In genomic region chr7:105007298-105007697, GRCh38 we compare ENCODE assay signal across 12 cellular contexts. TPM values are rescaled to one million over a fixed set of nuclear protein-coding genes. Genes with fewer than 3 reads are reported as not detected.
DNase-seq lines count a peak whose midpoint lies in the region; ATAC-seq and TF ChIP-seq lines count a peak whose summit lies in the region.
"Had no signal": no experiment of that assay in that cellular context is flagged by ENCODE, and none has a peak within 500 bp of the region (broad histone marks: within the 10 kb centered on the region; RNA-seq: fewer than 3 reads in every experiment).

No MANE protein-coding gene starts in this region.

- no peak overlapping the region for H2AFZ ChIP-seq in OCI-LY1 (ENCODE audit: low read length)

- no peak overlapping the region for H3K4me3 ChIP-seq in OCI-LY1 (ENCODE audit: low read depth, low read length, poor library complexity, severe bottlenecking)

- peak overlapping the region; percentile 54 for H3K27ac Mint-ChIP-seq in CD4-positive, alpha-beta T cell
- H3K27ac Mint-ChIP-seq in effector memory CD8-positive, alpha-beta T cell, result peak overlapping the region in 1 of 2 donors; percentile 30
- H3K27ac Mint-ChIP-seq in progenitor cell of endocrine pancreas, result peak overlapping the region; percentile 95
- H3K27ac Mint-ChIP-seq: nephron progenitor cell had no signal

- H4K20me1 ChIP-seq in OCI-LY1 (ENCODE audit: insufficient read depth, low read length), result peaks cover 18% of the 10 kb centered on the region

- H3K9me2 ChIP-seq in OCI-LY1 (ENCODE audit: low read depth, low read length), result no peaks in the 10 kb centered on the region

- H3K4me2 ChIP-seq in OCI-LY1 (ENCODE audit: low read length), result peak overlapping the region; percentile 8; the same call in 1 of the 2 replicates

- H3K4me1 ChIP-seq in OCI-LY1 (ENCODE audit: insufficient read depth, low read length, severe bottlenecking), result peaks cover 89% of the 10 kb centered on the region

- H3K27me3 Mint-ChIP-seq in CD4-positive, alpha-beta T cell, result peaks cover 1% of the 10 kb centered on the region
- H3K27me3 Mint-ChIP-seq in effector memory CD8-positive, alpha-beta T cell, result no peaks in the 10 kb centered on the region
- H3K27me3 Mint-ChIP-seq in progenitor cell of endocrine pancreas, result no peaks in the 10 kb centered on the region

- no peaks in the 10 kb centered on the region for H3K27me3 ChIP-seq in CD4-positive, alpha-beta T cell (ENCODE audit: control insufficient read depth, insufficient read depth, low read length)
- H3K27me3 ChIP-seq in OCI-LY1 (ENCODE audit: insufficient read depth, low read length), result no peaks in the 10 kb centered on the region

- peaks cover 79% of the 10 kb centered on the region for H3K36me3 Mint-ChIP-seq in CD4-positive, alpha-beta T cell (ENCODE audit: low read depth)
- H3K36me3 Mint-ChIP-seq in effector memory CD8-positive, alpha-beta T cell (ENCODE audit: insufficient read depth), result peaks cover 57% of the 10 kb centered on the region
- H3K36me3 Mint-ChIP-seq in progenitor cell of endocrine pancreas (ENCODE audit: insufficient read depth), result peaks cover 12% of the 10 kb centered on the region

- no peaks in the 10 kb centered on the region for H3F3A ChIP-seq in OCI-LY1 (ENCODE audit: insufficient read depth, low read length)

- no peaks in the 10 kb centered on the region for H3K9me3 ChIP-seq in CD4-positive, alpha-beta T cell (ENCODE audit: control insufficient read depth, low read length)
- no peaks in the 10 kb centered on the region for H3K9me3 ChIP-seq in OCI-LY1 (ENCODE audit: low read length)

- TF ChIP-seq CTCF in CD4-positive, alpha-beta T cell (IDR thresholded peaks at IDR 0.05), result no peak
- TF ChIP-seq CTCF in OCI-LY1 (IDR thresholded peaks at IDR 0.05; ENCODE audit: low read length) (no peak), progenitor cell of endocrine pancreas (IDR thresholded peaks at IDR 0.05; ENCODE audit: unreplicated experiment) (no peak)

- peak overlapping the region; percentile 39 for H3K4me3 Mint-ChIP-seq in CD4-positive, alpha-beta T cell
- peak overlapping the region; percentile 37 to 99 for H3K4me3 Mint-ChIP-seq in effector memory CD8-positive, alpha-beta T cell
- H3K4me3 Mint-ChIP-seq in progenitor cell of endocrine pancreas (ENCODE audit: low read depth), result peak overlapping the region; percentile 41
- H3K4me3 Mint-ChIP-seq: nephron progenitor cell had no signal

- no peak for ATAC-seq in CD4-positive, alpha-beta T cell (ENCODE audit: poor library complexity)
- ATAC-seq in effector memory CD8-positive, alpha-beta T cell (replicated peaks), result no peak
- ATAC-seq in HG03108 (IDR thresholded peaks at IDR 0.05; ENCODE audit: unreplicated experiment), result no peak

- POLR2A ChIA-PET in CD4-positive, alpha-beta T cell (lab: Charles Lee), result interaction anchor here (0.6 to 2.1 kb wide), 3 partner anchors 11 to 52 kb away, joined by 3 to 17 read pairs (median 5); no protein-coding TSS in a partner anchor

- no peaks in the 10 kb centered on the region for H3K9me3 Mint-ChIP-seq in CD4-positive, alpha-beta T cell
- H3K9me3 Mint-ChIP-seq in effector memory CD8-positive, alpha-beta T cell, result no peaks in the 10 kb centered on the region
- H3K9me3 Mint-ChIP-seq in progenitor cell of endocrine pancreas (ENCODE audit: low read depth), result no peaks in the 10 kb centered on the region

- no peaks in the 10 kb centered on the region; the same call in none of the 2 replicates for H3K79me2 ChIP-seq in OCI-LY1 (ENCODE audit: insufficient read depth, low read length)

- peaks cover 87% of the 10 kb centered on the region for H3K36me3 ChIP-seq in OCI-LY1 (ENCODE audit: insufficient read depth, low read length)

- peaks cover 82% of the 10 kb centered on the region for H3K4me1 Mint-ChIP-seq in CD4-positive, alpha-beta T cell (ENCODE audit: low read depth)
- H3K4me1 Mint-ChIP-seq in effector memory CD8-positive, alpha-beta T cell (ENCODE audit: low read depth in 2 of 2), result peaks cover 44 to 68% of the 10 kb centered on the region in 2 donors
- H3K4me1 Mint-ChIP-seq in progenitor cell of endocrine pancreas (ENCODE audit: low read depth), result peaks cover 54% of the 10 kb centered on the region

- CTCF ChIA-PET in CD4-positive, alpha-beta T cell (lab: Charles Lee), result interaction anchor here (0.7 to 14.8 kb wide), 7 partner anchors 9 to 71 kb away, joined by 3 to 159 read pairs (median 4); no protein-coding TSS in a partner anchor

- intact Hi-C loops in CD4-positive, alpha-beta T cell (cut with DNase I, micrococcal nuclease), result no loop called here

- no peak overlapping the region for H3K9ac ChIP-seq in OCI-LY1 (ENCODE audit: low read length)

- no peak for DNase-seq in CD4-positive, alpha-beta T cell
- no peak for DNase-seq in effector memory CD8-positive, alpha-beta T cell
- DNase-seq in progenitor cell of endocrine pancreas (ENCODE audit: low spot score, unreplicated experiment), result no peak
- DNase-seq in RPMI8226, result no peak
- DNase-seq in SW 1271 (lab: John Stamatoyannopoulos, UW), result no peak
- DNase-seq: activated effector memory CD4-positive, alpha-beta T cell treated with anti-CD3 and anti-CD28 coated beads, Interleukin-2, amount 50 U/mL, for 16 hours; foreskin fibroblast; NCI-H1105; NCI-H524 treated with DMSO at 0.1 percent for 48 hours; nephron progenitor cell had no signal

- H3K27ac ChIP-seq in CD4-positive, alpha-beta T cell (ENCODE audit: low read depth, low read length), result no peak overlapping the region
- no peak overlapping the region for H3K27ac ChIP-seq in OCI-LY1 (ENCODE audit: low read depth, low read length, poor library complexity, severe bottlenecking)

RNA-seq across cellular contexts. Expression of gene KMT2E, which starts 6.7 kb away (rescaled TPM):
- total RNA-seq in CD4-positive, alpha-beta T cell, result 100 to 1,000 TPM; 295 to 296 TPM
- 107 TPM in 2 replicates for total RNA-seq in progenitor cell of endocrine pancreas
